Comparison of ENCODE assay signal across 18 cellular contexts in the genomic region with DNA sequence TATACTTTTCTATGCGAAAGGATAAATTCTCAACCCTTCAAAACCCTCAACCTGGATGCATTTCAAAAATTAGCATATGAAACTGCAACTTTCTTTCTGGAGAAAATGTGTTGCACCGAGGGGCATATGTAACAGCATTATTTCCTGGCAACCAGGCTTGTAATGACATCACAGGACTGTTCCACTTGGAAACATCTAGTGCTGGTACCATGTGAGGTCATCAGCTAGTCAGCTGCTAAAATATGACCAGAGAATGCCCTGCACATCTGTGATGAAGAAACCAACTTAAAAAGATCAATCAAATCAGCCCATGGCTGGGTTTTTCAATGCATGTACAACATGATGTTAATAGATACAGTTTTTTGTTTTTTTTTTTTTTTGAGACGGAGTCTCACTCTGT. TPM values are rescaled to one million over a fixed set of nuclear protein-coding genes. Genes with fewer than 3 reads are reported as not detected.
DNase-seq lines count a peak whose midpoint lies in the region; ATAC-seq, FAIRE-seq and TF ChIP-seq lines count a peak whose summit lies in the region.
"Had no signal": no experiment of that assay in that cellular context is flagged by ENCODE, and none has a peak within 500 bp of the region (broad histone marks: within the 10 kb centered on the region; RNA-seq: fewer than 3 reads in every experiment).

No MANE protein-coding gene starts in this region.

- no TSS peak for BruUV-seq in HepG2 (replicated peaks; lab: Mats Ljungman, UMichigan)

- H3K27ac ChIP-seq in HepG2 (ENCODE audit: extremely low read length, insufficient read depth, low read length) (no peak overlapping the region), right lobe of liver (no peak overlapping the region), caudate nucleus (ENCODE audit: low read depth, low read length) (peak overlapping the region; percentile 79), neural progenitor cell (no peak overlapping the region)
- H3K27ac ChIP-seq: BLaER1 had no signal

- TF ChIP-seq EP300 in HepG2 (IDR thresholded peaks at IDR 0.05; ENCODE audit: low read depth in 2 of 2, low read length in 2 of 2) (no peak), HepG2 (CRISPR knock-in tag; IDR thresholded peaks at IDR 0.05; ENCODE audit: borderline replicate concordance) (no peak)

- DNase-seq in HepG2 (ENCODE audit: low spot score) (no peak), right lobe of liver (no peak), caudate nucleus (lab: John Stamatoyannopoulos, UW) (peak in 1 of 61 donors; percentile 16), progenitor cell of endocrine pancreas (ENCODE audit: low spot score, unreplicated experiment) (no peak), amniotic stem cell (lab: John Stamatoyannopoulos, UW) (no peak), neural progenitor cell (ENCODE audit: low spot score) (no peak), GM19240 (ENCODE audit: insufficient read length, low spot score) (no peak)
- no peak for DNase-seq in activated CD8-positive, alpha-beta T cell treated with anti-CD3 and anti-CD28 coated beads for 36 hours
- DNase-seq: 8988T; AML-193; CD4-positive, CD25-positive, alpha-beta regulatory T cell; DMS53; GF-D8; GOT3; HFFc6 had no signal

- H3K4me2 ChIP-seq in HepG2 (ENCODE audit: low read depth, low read length) (no peak overlapping the region), neural progenitor cell (no peak overlapping the region)
- H3K4me2 ChIP-seq: BLaER1 had no signal

- H3K4me3 ChIP-seq in HepG2 (replicated peaks in 1 of 3; ENCODE audit: insufficient read depth in 1 of 3, low read depth in 2 of 3, low read length in 3 of 3): no peak overlapping the region
- H3K4me3 ChIP-seq in right lobe of liver: no peak overlapping the region
- H3K4me3 ChIP-seq in neural progenitor cell: no peak overlapping the region
- H3K4me3 ChIP-seq: BLaER1, HAP-1 had no signal

- no peak for TF ChIP-seq POLR2A in HepG2 (IDR thresholded peaks at IDR 0.05; ENCODE audit: insufficient read depth in 1 of 2, low read depth in 2 of 2, low read length in 2 of 2)
- TF ChIP-seq POLR2A in right lobe of liver (IDR thresholded peaks at IDR 0.05): no peak

- POLR2A ChIA-PET in HepG2 (lab: Yijun Ruan, JAX): interaction anchor here (0.6 kb wide), 1 partner anchor 515 kb away, joined by 4 read pairs; no protein-coding TSS in a partner anchor
- POLR2A ChIA-PET in activated CD8-positive, alpha-beta T cell treated with anti-CD3 and anti-CD28 coated beads for 36 hours (lab: Charles Lee): no interaction called here

- no peaks in the 10 kb centered on the region for H3K36me3 ChIP-seq in HepG2 (replicated peaks in 1 of 2; ENCODE audit: control insufficient read depth in 1 of 2, insufficient read depth in 2 of 2, low read length in 2 of 2)
- no peaks in the 10 kb centered on the region for H3K36me3 ChIP-seq in right lobe of liver
- no peaks in the 10 kb centered on the region for H3K36me3 ChIP-seq in neural progenitor cell
- H3K36me3 ChIP-seq: BLaER1 had no signal

- in situ Hi-C loops in HepG2 (cut with HindIII; ENCODE audit: extremely low pct_ligation_motif_present, low pct_unique_long_range_greater_than_20kb): no loop called here

- H4K20me1 ChIP-seq in HepG2 (ENCODE audit: insufficient read depth, low read length) (no peaks in the 10 kb centered on the region), neural progenitor cell (ENCODE audit: low read depth) (peaks cover 75% of the 10 kb centered on the region)
- H4K20me1 ChIP-seq: BLaER1 had no signal

- peaks cover 61% of the 10 kb centered on the region for H3K4me1 Mint-ChIP-seq in progenitor cell of endocrine pancreas (ENCODE audit: low read depth)
- peaks cover 24% of the 10 kb centered on the region for H3K4me1 Mint-ChIP-seq in neural progenitor cell
- H3K4me1 Mint-ChIP-seq in activated CD8-positive, alpha-beta T cell treated with anti-CD3 and anti-CD28 coated beads for 36 hours (ENCODE audit: low read depth): no peaks in the 10 kb centered on the region
- H3K4me1 Mint-ChIP-seq: CD4-positive, CD25-positive, alpha-beta regulatory T cell had no signal

- no peak for FAIRE-seq in HepG2 (lab: Jason Lieb, UNC)

- H3K9ac ChIP-seq in HepG2 (ENCODE audit: insufficient read depth, low read depth, low read length): no peak overlapping the region
- no peak overlapping the region for H3K9ac ChIP-seq in neural progenitor cell
- H3K9ac ChIP-seq: BLaER1 had no signal

- peaks cover 30% of the 10 kb centered on the region for H3F3A ChIP-seq in neural progenitor cell (ENCODE audit: low read depth)

- H3K9me3 ChIP-seq in HepG2 (ENCODE audit: low read length) (no peaks in the 10 kb centered on the region), right lobe of liver (no peaks in the 10 kb centered on the region), neural progenitor cell (ENCODE audit: low read depth) (no peaks in the 10 kb centered on the region)
- H3K9me3 ChIP-seq: BLaER1, HAP-1 had no signal

- no peaks in the 10 kb centered on the region; a peak in 1 of 5 replicates for H3K27me3 ChIP-seq in HepG2 (ENCODE audit: control insufficient read depth in 1 of 2, insufficient read depth in 2 of 2, low read length in 2 of 2)
- H3K27me3 ChIP-seq in right lobe of liver: no peaks in the 10 kb centered on the region
- H3K27me3 ChIP-seq in neural progenitor cell: no peaks in the 10 kb centered on the region
- H3K27me3 ChIP-seq: BLaER1 had no signal

- no peak overlapping the region for H3K4me3 Mint-ChIP-seq in progenitor cell of endocrine pancreas (ENCODE audit: low read depth)
- H3K4me3 Mint-ChIP-seq in neural progenitor cell: no peak overlapping the region
- H3K4me3 Mint-ChIP-seq in activated CD8-positive, alpha-beta T cell treated with anti-CD3 and anti-CD28 coated beads for 36 hours: no peak overlapping the region
- H3K4me3 Mint-ChIP-seq: CD4-positive, CD25-positive, alpha-beta regulatory T cell; HFFc6 had no signal

- ATAC-seq in HepG2: no peak
- ATAC-seq in right lobe of liver: no peak
- no peak for ATAC-seq in activated CD8-positive, alpha-beta T cell treated with anti-CD3 and anti-CD28 coated beads for 36 hours

- intact Hi-C loops in HepG2 (cut with micrococcal nuclease; ENCODE audit: unreplicated experiment) (no loop called here), right lobe of liver (cut with DNase I) (no loop called here)
- intact Hi-C loops in activated CD8-positive, alpha-beta T cell treated with anti-CD3 and anti-CD28 coated beads for 36 hours (cut with micrococcal nuclease): no loop called here

- no peak for TF ChIP-seq CTCF in HepG2 (CRISPR knock-in tag; IDR thresholded peaks at IDR 0.05)
- TF ChIP-seq CTCF in right lobe of liver (IDR thresholded peaks at IDR 0.05): no peak
- no peak for TF ChIP-seq CTCF in progenitor cell of endocrine pancreas (IDR thresholded peaks at IDR 0.05; ENCODE audit: unreplicated experiment)
- no peak for TF ChIP-seq CTCF in neural progenitor cell (IDR thresholded peaks at IDR 0.05)
- TF ChIP-seq CTCF in activated CD8-positive, alpha-beta T cell treated with anti-CD3 and anti-CD28 coated beads for 36 hours (IDR thresholded peaks at IDR 0.05): no peak

- H3K36me3 Mint-ChIP-seq in progenitor cell of endocrine pancreas (ENCODE audit: insufficient read depth) (peaks cover 22% of the 10 kb centered on the region), neural progenitor cell (peaks cover 24% of the 10 kb centered on the region)
- no peaks in the 10 kb centered on the region for H3K36me3 Mint-ChIP-seq in activated CD8-positive, alpha-beta T cell treated with anti-CD3 and anti-CD28 coated beads for 36 hours (ENCODE audit: low read depth)
- H3K36me3 Mint-ChIP-seq: CD4-positive, CD25-positive, alpha-beta regulatory T cell had no signal

- peaks cover 24% of the 10 kb centered on the region for H3K4me1 ChIP-seq in HepG2 (ENCODE audit: insufficient read depth, low read length)
- H3K4me1 ChIP-seq in right lobe of liver: no peaks in the 10 kb centered on the region
- peaks cover 18% of the 10 kb centered on the region for H3K4me1 ChIP-seq in neural progenitor cell

- H2AFZ ChIP-seq in HepG2 (ENCODE audit: low read length) (no peak overlapping the region), neural progenitor cell (replicated peaks) (no peak overlapping the region)

- CTCF ChIA-PET in HepG2 (lab: Yijun Ruan, JAX; ENCODE audit: low intra/inter-chr PET ratio, low total read pairs): no interaction called here
- CTCF ChIA-PET in activated CD8-positive, alpha-beta T cell treated with anti-CD3 and anti-CD28 coated beads for 36 hours (lab: Charles Lee): no interaction called here

- 82% methylated on average over 3 of the region's 3 CpGs for WGBS in HepG2 (ENCODE audit: low lambda C conversion rate)
- WGBS in right lobe of liver (ENCODE audit: insufficient coverage, low coverage, low lambda C conversion rate, missing lambda C conversion rate): 75% methylated on average over 3 of the region's 3 CpGs

- H3K79me2 ChIP-seq in HepG2 (ENCODE audit: insufficient read depth, low read length) (no peaks in the 10 kb centered on the region), neural progenitor cell (ENCODE audit: low read depth) (peaks cover 99% of the 10 kb centered on the region)

- TF ChIP-seq RAD21 in HepG2 (CRISPR knock-in tag; IDR thresholded peaks at IDR 0.05): no peak

- H3K27ac Mint-ChIP-seq in progenitor cell of endocrine pancreas (peak overlapping the region; percentile 20), neural progenitor cell (no peak overlapping the region)
- H3K27ac Mint-ChIP-seq in activated CD8-positive, alpha-beta T cell treated with anti-CD3 and anti-CD28 coated beads for 36 hours: no peak overlapping the region
- H3K27ac Mint-ChIP-seq: CD4-positive, CD25-positive, alpha-beta regulatory T cell; HFFc6 had no signal

- H3K27me3 Mint-ChIP-seq in progenitor cell of endocrine pancreas: no peaks in the 10 kb centered on the region
- peaks cover 2% of the 10 kb centered on the region for H3K27me3 Mint-ChIP-seq in neural progenitor cell (ENCODE audit: insufficient read depth, low read depth)
- H3K27me3 Mint-ChIP-seq in activated CD8-positive, alpha-beta T cell treated with anti-CD3 and anti-CD28 coated beads for 36 hours: peaks cover 1% of the 10 kb centered on the region

- H3K9me3 Mint-ChIP-seq in progenitor cell of endocrine pancreas (ENCODE audit: low read depth) (no peaks in the 10 kb centered on the region), neural progenitor cell (no peaks in the 10 kb centered on the region)
- peaks cover 5% of the 10 kb centered on the region for H3K9me3 Mint-ChIP-seq in activated CD8-positive, alpha-beta T cell treated with anti-CD3 and anti-CD28 coated beads for 36 hours

RNA-seq across cellular contexts. Expression of gene FGFR2, which starts 40.0 kb away (rescaled TPM):
- 1.4 and 2.6 TPM in 2 replicates for total RNA-seq in HepG2 (2016; rRNA removed; fragmentation: Illumina TruSeq; extraction: Trizol)
- 1.8 and 2.8 TPM in 2 replicates for total RNA-seq in HepG2 (2016; cell fraction: cytosol; rRNA removed; fragmentation: Illumina TruSeq; extraction: Trizol; ENCODE audit: low read depth)
- total RNA-seq in HepG2 (2016; cell fraction: insoluble cytoplasmic fraction; rRNA removed; fragmentation: Illumina TruSeq; extraction: Trizol): 1.8 and 2.2 TPM in 2 replicates
- 1.2 and 1.7 TPM in 2 replicates for total RNA-seq in HepG2 (2016; cell fraction: membrane; rRNA removed; fragmentation: Illumina TruSeq; extraction: Trizol)
- total RNA-seq in HepG2 (2016; cell fraction: nucleus; rRNA removed; fragmentation: Illumina TruSeq; extraction: Trizol): 3.3 and 4.2 TPM in 2 replicates
- polyA plus RNA-seq in HepG2 (2011; rRNA removed): 1.2 and 1.6 TPM in 2 replicates
- 0.82 and 1.0 TPM in 2 replicates for polyA plus RNA-seq in HepG2 (2011; cell fraction: cytosol; rRNA removed)
- polyA plus RNA-seq in HepG2 (2011; cell fraction: nucleus; rRNA removed): 2.9 and 4.4 TPM in 2 replicates
- polyA plus RNA-seq in HepG2 (2012): 0.41 and 1.3 TPM in 2 replicates
- 0.15 and 0.22 TPM in 2 replicates for polyA plus RNA-seq in HepG2 (2016; cell fraction: cytosol; fragmentation: Illumina TruSeq; extraction: Trizol; ENCODE audit: low read depth)
- 1.6 and 1.9 TPM in 2 replicates for polyA plus RNA-seq in HepG2 (2016; cell fraction: insoluble cytoplasmic fraction; fragmentation: Illumina TruSeq; extraction: Trizol; ENCODE audit: low read depth)
- 0.44 and 0.58 TPM in 2 replicates for polyA plus RNA-seq in HepG2 (2016; cell fraction: membrane; fragmentation: Illumina TruSeq; extraction: Trizol; ENCODE audit: low read depth)
- polyA plus RNA-seq in HepG2 (2016; cell fraction: nucleus; fragmentation: Illumina TruSeq; extraction: Trizol; ENCODE audit: insufficient read depth, low read depth): 9.1 and 11.3 TPM in 2 replicates
- polyA minus RNA-seq in HepG2 (2011; rRNA and poly(A)+ RNA removed; ENCODE audit: low replicate concordance): 0.12 and 1.0 TPM in 2 replicates
- 0.70 and 0.89 TPM in 2 replicates for polyA minus RNA-seq in HepG2 (2011; cell fraction: cytosol; rRNA and poly(A)+ RNA removed)
- 1.7 and 2.3 TPM in 2 replicates for polyA minus RNA-seq in HepG2 (2011; cell fraction: nucleus; rRNA and poly(A)+ RNA removed)
- total RNA-seq in right lobe of liver: 10 to 100 TPM; 14.4 to 33.7 (median 23.0) TPM
- 146 and 149 TPM in 2 replicates for total RNA-seq in progenitor cell of endocrine pancreas
- 76.3 and 99.1 TPM in 2 replicates for total RNA-seq in neural progenitor cell (ENCODE audit: low replicate concordance)
- total RNA-seq in activated CD8-positive, alpha-beta T cell treated with anti-CD3 and anti-CD28 coated beads for 36 hours: not detected
- total RNA-seq: HFFc6, HT1080 had no signal
